ENCODE assay signal across 1 cellular context in the genomic region with DNA sequence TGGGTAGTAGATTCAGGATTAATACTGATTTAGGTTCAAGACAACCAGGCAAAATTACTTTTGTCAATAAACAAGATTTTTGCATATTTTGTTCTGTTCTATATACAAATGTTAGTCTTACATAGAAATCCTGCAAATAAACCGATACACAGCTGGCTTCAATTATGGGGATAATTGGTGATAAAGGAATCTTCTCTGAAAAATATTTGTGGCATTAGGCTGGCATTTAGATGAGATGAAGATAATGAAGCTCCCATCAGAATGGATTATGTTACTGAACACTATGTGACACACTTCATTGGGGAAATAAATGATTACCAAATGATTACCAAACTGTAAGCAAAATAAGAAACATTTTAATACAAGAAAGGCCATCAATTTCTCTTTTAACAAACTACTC.
TF ChIP-seq lines count a peak whose summit lies in the region.

No MANE protein-coding gene starts in this region.

TF ChIP-seq in IMR-90, 13 proteins besides CTCF, POLR2A, EP300 and RAD21:
- no peak for TF ChIP-seq RFX5 (IDR thresholded peaks at IDR 0.05; ENCODE audit: low read depth, low read length)
- TF ChIP-seq, protein P1, sequence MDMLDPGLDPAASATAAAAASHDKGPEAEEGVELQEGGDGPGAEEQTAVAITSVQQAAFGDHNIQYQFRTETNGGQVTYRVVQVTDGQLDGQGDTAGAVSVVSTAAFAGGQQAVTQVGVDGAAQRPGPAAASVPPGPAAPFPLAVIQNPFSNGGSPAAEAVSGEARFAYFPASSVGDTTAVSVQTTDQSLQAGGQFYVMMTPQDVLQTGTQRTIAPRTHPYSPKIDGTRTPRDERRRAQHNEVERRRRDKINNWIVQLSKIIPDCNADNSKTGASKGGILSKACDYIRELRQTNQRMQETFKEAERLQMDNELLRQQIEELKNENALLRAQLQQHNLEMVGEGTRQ (IDR thresholded peaks at IDR 0.05; ENCODE audit: low read depth, low read length), result no peak
- TF ChIP-seq SMC3 (IDR thresholded peaks at IDR 0.05; ENCODE audit: low read depth, low read length), result no peak
- no peak for TF ChIP-seq CEBPB (IDR thresholded peaks at IDR 0.05; ENCODE audit: low read depth, low read length)
- TF ChIP-seq NFE2L2 (IDR thresholded peaks at IDR 0.05; ENCODE audit: low read depth, low read length), result no peak
- TF ChIP-seq MAFK (IDR thresholded peaks at IDR 0.05; ENCODE audit: low read depth, low read length), result no peak
- TF ChIP-seq, protein P2, sequence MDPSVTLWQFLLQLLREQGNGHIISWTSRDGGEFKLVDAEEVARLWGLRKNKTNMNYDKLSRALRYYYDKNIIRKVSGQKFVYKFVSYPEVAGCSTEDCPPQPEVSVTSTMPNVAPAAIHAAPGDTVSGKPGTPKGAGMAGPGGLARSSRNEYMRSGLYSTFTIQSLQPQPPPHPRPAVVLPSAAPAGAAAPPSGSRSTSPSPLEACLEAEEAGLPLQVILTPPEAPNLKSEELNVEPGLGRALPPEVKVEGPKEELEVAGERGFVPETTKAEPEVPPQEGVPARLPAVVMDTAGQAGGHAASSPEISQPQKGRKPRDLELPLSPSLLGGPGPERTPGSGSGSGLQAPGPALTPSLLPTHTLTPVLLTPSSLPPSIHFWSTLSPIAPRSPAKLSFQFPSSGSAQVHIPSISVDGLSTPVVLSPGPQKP (IDR thresholded peaks at IDR 0.05; ENCODE audit: borderline replicate concordance, low read depth, low read length), result no peak
- TF ChIP-seq MXI1 (IDR thresholded peaks at IDR 0.05; ENCODE audit: borderline replicate concordance, low read depth, low read length), result no peak
- TF ChIP-seq CHD1 (IDR thresholded peaks at IDR 0.05; ENCODE audit: low read depth, low read length), result no peak
